In genomic region chr21:39125752-39126485, GRCh38 we compare ENCODE assay signal across 9 cellular contexts. TPM values are rescaled to one million over a fixed set of nuclear protein-coding genes. Genes with fewer than 3 reads are reported as not detected.
DNase-seq lines count a peak whose midpoint lies in the region; ATAC-seq and TF ChIP-seq lines count a peak whose summit lies in the region.
"Had no signal": no experiment of that assay in that cellular context is flagged by ENCODE, and none has a peak within 500 bp of the region (broad histone marks: within the 10 kb centered on the region; RNA-seq: fewer than 3 reads in every experiment).

No MANE protein-coding gene starts in this region.

- H3K27ac Mint-ChIP-seq in activated naive CD4-positive, alpha-beta T cell treated with anti-CD3 and anti-CD28 coated beads for 36 hours: no peak overlapping the region
- no peak overlapping the region for H3K27ac Mint-ChIP-seq in nephron progenitor cell
- H3K27ac Mint-ChIP-seq: activated naive CD8-positive, alpha-beta T cell had no signal

- H3K9me3 ChIP-seq in fibroblast of lung (ENCODE audit: control insufficient read depth, insufficient read depth, low read depth, low read length): no peaks in the 10 kb centered on the region

- ATAC-seq in HG02610 (IDR thresholded peaks at IDR 0.05; ENCODE audit: unreplicated experiment) (no peak), GM21528 (IDR thresholded peaks at IDR 0.05; ENCODE audit: low FRiP score, unreplicated experiment) (no peak)

- H2AFZ ChIP-seq in fibroblast of lung (ENCODE audit: low read length): no peak overlapping the region

- intact Hi-C loops in activated naive CD4-positive, alpha-beta T cell treated with anti-CD3 and anti-CD28 coated beads for 36 hours (cut with micrococcal nuclease): loop anchor here (1.0 kb wide), 1 partner anchor 392 kb away; no protein-coding TSS in a partner anchor

- TF ChIP-seq CTCF in fibroblast of lung (conservative IDR thresholded peaks at IDR 0.05 in 1 of 2, IDR thresholded peaks at IDR 0.05 in 1 of 2; ENCODE audit: low read depth in 1 of 2, low read length in 2 of 2) (peak; percentile 73 to 75), nephron progenitor cell (IDR thresholded peaks at IDR 0.05) (peak; percentile 26)

- no peaks in the 10 kb centered on the region for H3K4me1 Mint-ChIP-seq in activated naive CD4-positive, alpha-beta T cell treated with anti-CD3 and anti-CD28 coated beads for 36 hours (ENCODE audit: low read depth)
- peaks cover 9% of the 10 kb centered on the region for H3K4me1 Mint-ChIP-seq in nephron progenitor cell

- H3K27ac ChIP-seq in fibroblast of lung (ENCODE audit: insufficient read depth, low read length): no peak overlapping the region

- H3K9me3 Mint-ChIP-seq in activated naive CD4-positive, alpha-beta T cell treated with anti-CD3 and anti-CD28 coated beads for 36 hours: peaks cover 7% of the 10 kb centered on the region
- H3K9me3 Mint-ChIP-seq in nephron progenitor cell: peaks cover 23% of the 10 kb centered on the region

- H3K36me3 ChIP-seq in fibroblast of lung (ENCODE audit: control insufficient read depth, insufficient read depth, low read length): no peaks in the 10 kb centered on the region

- H3K4me3 Mint-ChIP-seq in activated naive CD4-positive, alpha-beta T cell treated with anti-CD3 and anti-CD28 coated beads for 36 hours: no peak overlapping the region
- no peak overlapping the region for H3K4me3 Mint-ChIP-seq in nephron progenitor cell
- H3K4me3 Mint-ChIP-seq: activated naive CD8-positive, alpha-beta T cell had no signal

- H3K79me2 ChIP-seq in fibroblast of lung (ENCODE audit: control insufficient read depth, insufficient read depth, low read length): no peaks in the 10 kb centered on the region

- peaks cover 3% of the 10 kb centered on the region for H3K4me1 ChIP-seq in fibroblast of lung (ENCODE audit: control insufficient read depth, extremely low read depth, insufficient read depth, low read length)

- no peaks in the 10 kb centered on the region for H3K27me3 ChIP-seq in fibroblast of lung (ENCODE audit: control insufficient read depth, insufficient read depth, low read length)

- peaks cover 3% of the 10 kb centered on the region for H3K36me3 Mint-ChIP-seq in activated naive CD4-positive, alpha-beta T cell treated with anti-CD3 and anti-CD28 coated beads for 36 hours (ENCODE audit: low read depth)
- H3K36me3 Mint-ChIP-seq in nephron progenitor cell (ENCODE audit: low read depth): peaks cover 6% of the 10 kb centered on the region

- no peaks in the 10 kb centered on the region for H3K27me3 Mint-ChIP-seq in activated naive CD4-positive, alpha-beta T cell treated with anti-CD3 and anti-CD28 coated beads for 36 hours (ENCODE audit: low read depth)
- peaks cover 6% of the 10 kb centered on the region for H3K27me3 Mint-ChIP-seq in nephron progenitor cell (ENCODE audit: low read depth, poor library complexity)
- H3K27me3 Mint-ChIP-seq: activated naive CD8-positive, alpha-beta T cell had no signal

- H3K4me2 ChIP-seq in fibroblast of lung (ENCODE audit: extremely low read depth, insufficient read depth, low read length): no peak overlapping the region

- peak; percentile 26 for DNase-seq in activated naive CD4-positive, alpha-beta T cell treated with anti-CD3 and anti-CD28 coated beads for 36 hours
- no peak for DNase-seq in activated naive CD4-positive, alpha-beta T cell treated with anti-CD3 and anti-CD28 coated beads, Interleukin-2, amount 50 U/mL, for 16 hours
- DNase-seq in NCI-H1436 (lab: John Stamatoyannopoulos, UW) (peak; percentile 21), SK-N-DZ (ENCODE audit: low spot score) (peak; percentile 62), fibroblast of lung (ENCODE audit: low read depth in 2 of 2) (peak; percentile 67 to 85), nephron progenitor cell (peak; percentile 39)

- no peaks in the 10 kb centered on the region for H4K20me1 ChIP-seq in fibroblast of lung (ENCODE audit: control insufficient read depth, extremely low read depth, insufficient read depth, low read length)

- H3K9ac ChIP-seq in fibroblast of lung (ENCODE audit: insufficient read depth, low read length): no peak overlapping the region

- H3K4me3 ChIP-seq in fibroblast of lung (replicated peaks in 1 of 4; ENCODE audit: control extremely low read depth in 1 of 4, insufficient read depth in 1 of 4, low read depth in 3 of 4, low read length in 4 of 4): no peak overlapping the region

- CTCF ChIA-PET in activated naive CD4-positive, alpha-beta T cell treated with anti-CD3 and anti-CD28 coated beads for 36 hours (lab: Charles Lee): interaction anchor here (0.6 to 1.1 kb wide), 2 partner anchors 27 to 392 kb away, joined by 3 read pairs; no protein-coding TSS in a partner anchor

RNA-seq across cellular contexts. Expression of gene PSMG1, which starts 57.3 kb away (rescaled TPM):
- 10 to 100 TPM; 70.8 to 70.9 TPM for total RNA-seq in activated naive CD4-positive, alpha-beta T cell treated with anti-CD3 and anti-CD28 coated beads for 36 hours
- polyA plus RNA-seq in SK-N-DZ (2014; cell fraction: cytosol; rRNA removed): 68.6 and 96.9 TPM in 2 replicates
- polyA plus RNA-seq in SK-N-DZ (2014; cell fraction: nucleus; rRNA removed): 41.0 and 48.5 TPM in 2 replicates
- total RNA-seq in fibroblast of lung: 53.4 and 55.5 TPM in 2 replicates
- 62.3 and 69.5 TPM in 2 replicates for polyA plus RNA-seq in fibroblast of lung
- polyA plus RNA-seq in fibroblast of lung (2012): 56.9 and 67.9 TPM in 2 replicates
- 1.3 and 4.5 TPM in 2 replicates for polyA minus RNA-seq in fibroblast of lung (ENCODE audit: low replicate concordance)
